Comparison of ENCODE assay signal across 16 cellular contexts in the genomic region with DNA sequence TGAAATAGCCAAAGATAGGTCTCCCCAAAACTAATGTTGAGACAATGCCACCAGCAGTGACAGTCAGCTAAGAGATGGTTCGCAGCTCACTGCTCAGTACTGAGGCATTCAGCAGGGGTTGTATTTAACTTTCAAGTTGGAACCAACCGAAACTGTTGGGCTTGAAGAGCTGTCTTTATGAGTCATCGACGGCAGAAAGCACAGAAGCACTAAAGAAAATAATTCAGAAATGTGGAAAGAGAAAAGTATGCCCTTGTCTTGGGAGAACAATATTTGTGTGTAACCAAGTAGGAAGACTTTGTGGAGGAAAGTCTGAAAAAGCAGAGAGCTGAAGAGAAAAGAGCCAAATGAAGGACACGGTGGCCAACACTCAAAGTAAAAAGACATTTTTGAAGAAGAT. TPM values are rescaled to one million over a fixed set of nuclear protein-coding genes. Genes with fewer than 3 reads are reported as not detected.
DNase-seq lines count a peak whose midpoint lies in the region; ATAC-seq and TF ChIP-seq lines count a peak whose summit lies in the region.
"Had no signal": no experiment of that assay in that cellular context is flagged by ENCODE, and none has a peak within 500 bp of the region (broad histone marks: within the 10 kb centered on the region; RNA-seq: fewer than 3 reads in every experiment).

No MANE protein-coding gene starts in this region.

- H3K9me3 Mint-ChIP-seq in GM23338: no peaks in the 10 kb centered on the region; the same call in 2 of the 3 replicates
- H3K9me3 Mint-ChIP-seq in WTC11: no peaks in the 10 kb centered on the region
- H3K9me3 Mint-ChIP-seq in T-cell: no peaks in the 10 kb centered on the region
- H3K9me3 Mint-ChIP-seq: H9 had no signal

- H3K4me2 ChIP-seq in GM23338: 0 out of 2 replicates have a peak overlapping the region, but pooled peaks have one; percentile 3

- intact Hi-C loops in lower lobe of right lung (cut with DNase I) (no loop called here), body of pancreas (cut with DNase I) (no loop called here)

- H3K4me3 ChIP-seq in GM23338: no peak overlapping the region
- no peak overlapping the region for H3K4me3 ChIP-seq in foreskin fibroblast (ENCODE audit: low read depth in 1 of 2, low read length in 2 of 2)
- H3K4me3 ChIP-seq in lower lobe of right lung: no peak overlapping the region
- H3K4me3 ChIP-seq in body of pancreas: no peak overlapping the region

- no peaks in the 10 kb centered on the region for H3K9me2 ChIP-seq in GM23338 (ENCODE audit: insufficient read depth)

- H3K27me3 Mint-ChIP-seq in GM23338 (ENCODE audit: insufficient read depth, low read depth, poor library complexity) (peaks cover 8% of the 10 kb centered on the region), WTC11 (ENCODE audit: low read depth) (peaks cover 16% of the 10 kb centered on the region), T-cell (peaks cover 37 to 40% of the 10 kb centered on the region in 2 donors)

- DNase-seq in GM23338 (ENCODE audit: low spot score) (no peak), WTC11 (ENCODE audit: low spot score) (no peak), foreskin fibroblast (peak; percentile 16 to 60), stromal cell of bone marrow (ENCODE audit: low read depth) (peak; percentile 78), T-cell (no peak), lower lobe of right lung (no peak), body of pancreas (no peak)
- DNase-seq: activated CD8-positive, alpha-beta memory T cell treated with anti-CD3 and anti-CD28 coated beads for 24 hours; amniotic stem cell; DND-41; H9; NCI-H1092 treated with DMSO at 0.1 percent for 48 hours; NK-92 treated with Interleukin-12 subunit alpha and Interleukin-12 subunit beta, amount 100 ng/mL, for 24 hours; right cardiac atrium; T-helper 17 cell had no signal

- H3K36me3 Mint-ChIP-seq in GM23338 (ENCODE audit: low read depth) (peaks cover 3% of the 10 kb centered on the region; the same call in 2 of the 3 replicates), WTC11 (no peaks in the 10 kb centered on the region), T-cell (no peaks in the 10 kb centered on the region)

- TF ChIP-seq POLR2A in body of pancreas (IDR thresholded peaks at IDR 0.05): no peak

- no peaks in the 10 kb centered on the region for H3K9me3 ChIP-seq in lower lobe of right lung
- H3K9me3 ChIP-seq in body of pancreas: no peaks in the 10 kb centered on the region

- H3K27ac Mint-ChIP-seq in GM23338 (peak overlapping the region; percentile 9; the same call in 1 of the 2 replicates), WTC11 (peak overlapping the region; percentile 14; the same call in 1 of the 2 replicates), T-cell (no peak overlapping the region)
- H3K27ac Mint-ChIP-seq: T-helper 17 cell had no signal

- H3K4me3 Mint-ChIP-seq in GM23338 (no peak overlapping the region), WTC11 (no peak overlapping the region), T-cell (no peak overlapping the region)
- H3K4me3 Mint-ChIP-seq: H9, T-helper 17 cell had no signal

- CTCF ChIA-PET in WTC11 (lab: Charles Lee) (no interaction called here), T-cell (lab: Charles Lee) (no interaction called here)

- peaks cover 66% of the 10 kb centered on the region for H3K4me1 ChIP-seq in GM23338 (ENCODE audit: insufficient read depth)
- peaks cover 9% of the 10 kb centered on the region for H3K4me1 ChIP-seq in lower lobe of right lung
- H3K4me1 ChIP-seq in body of pancreas: peaks cover 16% of the 10 kb centered on the region

- 0 out of 2 replicates have a peak overlapping the region, but pooled peaks have one; percentile 53 for H2AFZ ChIP-seq in GM23338

- POLR2A ChIA-PET in WTC11 (lab: Charles Lee) (no interaction called here), T-cell (lab: Charles Lee) (no interaction called here)

- TF ChIP-seq CTCF in GM23338 (conservative IDR thresholded peaks at IDR 0.05; ENCODE audit: low read depth in 2 of 2): no peak
- no peak for TF ChIP-seq CTCF in WTC11 (IDR thresholded peaks at IDR 0.05)
- no peak for TF ChIP-seq CTCF in foreskin fibroblast (IDR thresholded peaks at IDR 0.05; ENCODE audit: low read depth, low read length)
- TF ChIP-seq CTCF in lower lobe of right lung (IDR thresholded peaks at IDR 0.05): no peak
- no peak for TF ChIP-seq CTCF in body of pancreas (IDR thresholded peaks at IDR 0.05)

- ATAC-seq in GM23338 (no peak), WTC11 (no peak), T-cell (replicated peaks in 1 of 4) (no peak), HG03097 (IDR thresholded peaks at IDR 0.05; ENCODE audit: low FRiP score, unreplicated experiment) (no peak), lower lobe of right lung (no peak), body of pancreas (no peak)
- ATAC-seq: right cardiac atrium, T-helper 17 cell had no signal

- no peaks in the 10 kb centered on the region for H3K79me2 ChIP-seq in GM23338 (replicated peaks; ENCODE audit: insufficient read depth)

- no peaks in the 10 kb centered on the region; the same call in 1 of the 2 replicates for H3F3A ChIP-seq in GM23338 (replicated peaks; ENCODE audit: low read depth)

- no peak overlapping the region for H3K27ac ChIP-seq in GM23338 (ENCODE audit: low read depth)
- H3K27ac ChIP-seq in lower lobe of right lung: no peak overlapping the region
- no peak overlapping the region for H3K27ac ChIP-seq in body of pancreas

- H3K4me1 Mint-ChIP-seq in GM23338 (peaks cover 75% of the 10 kb centered on the region), WTC11 (peaks cover 80% of the 10 kb centered on the region), T-cell (peaks cover 0 to 8% (median 3%) of the 10 kb centered on the region in 3 donors)

- H3K27me3 ChIP-seq in GM23338 (ENCODE audit: insufficient read depth) (peaks cover 16% of the 10 kb centered on the region), lower lobe of right lung (ENCODE audit: low read depth) (peaks cover 5% of the 10 kb centered on the region), body of pancreas (no peaks in the 10 kb centered on the region)

- H4K20me1 ChIP-seq in GM23338 (replicated peaks; ENCODE audit: insufficient read depth): no peaks in the 10 kb centered on the region

- no peaks in the 10 kb centered on the region for H3K36me3 ChIP-seq in GM23338 (ENCODE audit: insufficient read depth)
- H3K36me3 ChIP-seq in lower lobe of right lung: no peaks in the 10 kb centered on the region
- no peaks in the 10 kb centered on the region for H3K36me3 ChIP-seq in body of pancreas (replicated peaks in 1 of 2; ENCODE audit: insufficient read depth in 1 of 2, low read depth in 2 of 2)

- WGBS in body of pancreas, 2 donors: 63% methylated on average over 5 of the region's 5 CpGs

TF ChIP-seq in GM23338, 12 proteins besides CTCF, POLR2A, EP300 and RAD21 (continues in another document):
- TF ChIP-seq, protein P1, sequence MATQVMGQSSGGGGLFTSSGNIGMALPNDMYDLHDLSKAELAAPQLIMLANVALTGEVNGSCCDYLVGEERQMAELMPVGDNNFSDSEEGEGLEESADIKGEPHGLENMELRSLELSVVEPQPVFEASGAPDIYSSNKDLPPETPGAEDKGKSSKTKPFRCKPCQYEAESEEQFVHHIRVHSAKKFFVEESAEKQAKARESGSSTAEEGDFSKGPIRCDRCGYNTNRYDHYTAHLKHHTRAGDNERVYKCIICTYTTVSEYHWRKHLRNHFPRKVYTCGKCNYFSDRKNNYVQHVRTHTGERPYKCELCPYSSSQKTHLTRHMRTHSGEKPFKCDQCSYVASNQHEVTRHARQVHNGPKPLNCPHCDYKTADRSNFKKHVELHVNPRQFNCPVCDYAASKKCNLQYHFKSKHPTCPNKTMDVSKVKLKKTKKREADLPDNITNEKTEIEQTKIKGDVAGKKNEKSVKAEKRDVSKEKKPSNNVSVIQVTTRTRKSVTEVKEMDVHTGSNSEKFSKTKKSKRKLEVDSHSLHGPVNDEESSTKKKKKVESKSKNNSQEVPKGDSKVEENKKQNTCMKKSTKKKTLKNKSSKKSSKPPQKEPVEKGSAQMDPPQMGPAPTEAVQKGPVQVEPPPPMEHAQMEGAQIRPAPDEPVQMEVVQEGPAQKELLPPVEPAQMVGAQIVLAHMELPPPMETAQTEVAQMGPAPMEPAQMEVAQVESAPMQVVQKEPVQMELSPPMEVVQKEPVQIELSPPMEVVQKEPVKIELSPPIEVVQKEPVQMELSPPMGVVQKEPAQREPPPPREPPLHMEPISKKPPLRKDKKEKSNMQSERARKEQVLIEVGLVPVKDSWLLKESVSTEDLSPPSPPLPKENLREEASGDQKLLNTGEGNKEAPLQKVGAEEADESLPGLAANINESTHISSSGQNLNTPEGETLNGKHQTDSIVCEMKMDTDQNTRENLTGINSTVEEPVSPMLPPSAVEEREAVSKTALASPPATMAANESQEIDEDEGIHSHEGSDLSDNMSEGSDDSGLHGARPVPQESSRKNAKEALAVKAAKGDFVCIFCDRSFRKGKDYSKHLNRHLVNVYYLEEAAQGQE (IDR thresholded peaks at IDR 0.05; ENCODE audit: unreplicated experiment): no peak

TF ChIP-seq in WTC11, 78 proteins besides CTCF, POLR2A, EP300 and RAD21 (continues in another document):
- TF ChIP-seq ZNF396 (CRISPR knock-in tag; IDR thresholded peaks at IDR 0.05; ENCODE audit: borderline replicate concordance) (no peak), IRF2 (CRISPR knock-in tag; IDR thresholded peaks at IDR 0.05; ENCODE audit: borderline replicate concordance, low read depth) (no peak), GRHL2 (CRISPR knock-in tag; IDR thresholded peaks at IDR 0.05; ENCODE audit: insufficient replicate concordance, severe bottlenecking) (no peak)
- TF ChIP-seq, protein P2, sequence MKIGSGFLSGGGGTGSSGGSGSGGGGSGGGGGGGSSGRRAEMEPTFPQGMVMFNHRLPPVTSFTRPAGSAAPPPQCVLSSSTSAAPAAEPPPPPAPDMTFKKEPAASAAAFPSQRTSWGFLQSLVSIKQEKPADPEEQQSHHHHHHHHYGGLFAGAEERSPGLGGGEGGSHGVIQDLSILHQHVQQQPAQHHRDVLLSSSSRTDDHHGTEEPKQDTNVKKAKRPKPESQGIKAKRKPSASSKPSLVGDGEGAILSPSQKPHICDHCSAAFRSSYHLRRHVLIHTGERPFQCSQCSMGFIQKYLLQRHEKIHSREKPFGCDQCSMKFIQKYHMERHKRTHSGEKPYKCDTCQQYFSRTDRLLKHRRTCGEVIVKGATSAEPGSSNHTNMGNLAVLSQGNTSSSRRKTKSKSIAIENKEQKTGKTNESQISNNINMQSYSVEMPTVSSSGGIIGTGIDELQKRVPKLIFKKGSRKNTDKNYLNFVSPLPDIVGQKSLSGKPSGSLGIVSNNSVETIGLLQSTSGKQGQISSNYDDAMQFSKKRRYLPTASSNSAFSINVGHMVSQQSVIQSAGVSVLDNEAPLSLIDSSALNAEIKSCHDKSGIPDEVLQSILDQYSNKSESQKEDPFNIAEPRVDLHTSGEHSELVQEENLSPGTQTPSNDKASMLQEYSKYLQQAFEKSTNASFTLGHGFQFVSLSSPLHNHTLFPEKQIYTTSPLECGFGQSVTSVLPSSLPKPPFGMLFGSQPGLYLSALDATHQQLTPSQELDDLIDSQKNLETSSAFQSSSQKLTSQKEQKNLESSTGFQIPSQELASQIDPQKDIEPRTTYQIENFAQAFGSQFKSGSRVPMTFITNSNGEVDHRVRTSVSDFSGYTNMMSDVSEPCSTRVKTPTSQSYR (CRISPR knock-in tag; IDR thresholded peaks at IDR 0.05): no peak

RNA-seq across cellular contexts. Expression of a gene that starts 4.3 kb away (rescaled TPM):
- total RNA-seq in GM23338 (2014; rRNA removed; shearing (Covaris generic)): 0.14 and 0.39 TPM in 2 replicates
- 0.30 and 0.42 TPM in 2 replicates for polyA plus RNA-seq in GM23338 (2016; fragmentation: Nextera tagmentation; extraction: Ambion mirVana)
- total RNA-seq in WTC11 (2021) (0.14 TPM in 1 of 3 replicates, not detected in the others), T-cell (not detected), lower lobe of right lung (5.6 TPM), body of pancreas (1 to 10 TPM; 1.8 to 3.0 TPM)
- total RNA-seq: T-helper 17 cell had no signal

Comparison
In these comparisons a context has a peak if more than half of its experiments do, and no peak if none do; other contexts are left out.
1. DNase-seq: peak in foreskin fibroblast (2 of 2) and stromal cell of bone marrow (single experiment); none in GM23338 (single experiment), WTC11 (single experiment), T-cell (0 of 34), lower lobe of right lung (single experiment) and body of pancreas (0 of 4).
2. H3K27ac Mint-ChIP-seq: peak in GM23338 (single experiment) and WTC11 (single experiment); none in T-cell (0 of 2).